In genomic region chr6:1610497-1611321, GRCh38 we compare ENCODE assay signal across 8 cellular contexts. TPM values are rescaled to one million over a fixed set of nuclear protein-coding genes. Genes with fewer than 3 reads are reported as not detected.
A peak's percentile ranks its signal among the peaks of the same experiment; 100 is the strongest.
DNase-seq lines count a peak whose midpoint lies in the region; ATAC-seq and TF ChIP-seq lines count a peak whose summit lies in the region.

No MANE protein-coding gene starts in this region.

- DNase-seq in AG04449 (ENCODE audit: low read depth, low spot score) (no peak), LoVo (ENCODE audit: low spot score) (peak; percentile 15), body of pancreas (peak in 3 of 4 donors; percentile 26 to 42 (median 40)), type B pancreatic cell (ENCODE audit: extremely low spot score, unreplicated experiment) (no peak), NCI-H524 treated with DMSO at 0.1 percent for 48 hours (lab: John Stamatoyannopoulos, UW) (no peak), NCI-H1694 (lab: John Stamatoyannopoulos, UW) (no peak)

- no peak for TF ChIP-seq POLR2A in body of pancreas (IDR thresholded peaks at IDR 0.05)

- H3K4me1 Mint-ChIP-seq in type B pancreatic cell (ENCODE audit: unreplicated experiment) = peaks cover 29% of the 10 kb centered on the region

- no peaks in the 10 kb centered on the region for H3K36me3 ChIP-seq in body of pancreas (replicated peaks in 1 of 2; ENCODE audit: insufficient read depth in 1 of 2, low read depth in 2 of 2)
- no peaks in the 10 kb centered on the region for H3K36me3 ChIP-seq in liver (ENCODE audit: control insufficient read depth in 4 of 4, insufficient read depth in 3 of 4, low read depth in 1 of 4, low read length in 3 of 4)

- H3K4me1 ChIP-seq in body of pancreas = peaks cover 65% of the 10 kb centered on the region
- peaks cover 22 to 49% (median 34%) of the 10 kb centered on the region in 4 donors for H3K4me1 ChIP-seq in liver (ENCODE audit: control insufficient read depth in 4 of 4, insufficient read depth in 4 of 4, low read length in 3 of 4)

- peak overlapping the region; percentile 91 for H3K27ac Mint-ChIP-seq in type B pancreatic cell

- TF ChIP-seq CTCF in AG04449 (IDR thresholded peaks at IDR 0.05; ENCODE audit: insufficient read depth, low read length, missing control alignments) (no peak), body of pancreas (IDR thresholded peaks at IDR 0.05) (no peak), liver (IDR thresholded peaks at IDR 0.05; ENCODE audit: low read depth, low read length, missing input control) (no peak), type B pancreatic cell (conservative IDR thresholded peaks at IDR 0.05) (no peak)

- intact Hi-C loops in body of pancreas (cut with DNase I) = loop anchor here (5.0 kb wide), 1 partner anchor 492 kb away; no protein-coding TSS in a partner anchor

- no peaks in the 10 kb centered on the region for H3K9me3 Mint-ChIP-seq in type B pancreatic cell

- peaks cover 60% of the 10 kb centered on the region for H3K27me3 Mint-ChIP-seq in type B pancreatic cell

- H3K4me3 Mint-ChIP-seq in type B pancreatic cell = peak overlapping the region; percentile 92

- POLR2A ChIA-PET in AG04449 (lab: Yijun Ruan, JAX) = interaction anchor here (0.9 to 1.6 kb wide), 4 partner anchors 56 to 211 kb away, joined by 3 to 7 read pairs (median 4); no protein-coding TSS in a partner anchor

- peaks cover 11% of the 10 kb centered on the region for H3K36me3 Mint-ChIP-seq in type B pancreatic cell

- H3K9ac ChIP-seq in liver (ENCODE audit: low read depth in 1 of 2, low read length in 2 of 2) = no peak overlapping the region

- H3K27ac ChIP-seq in body of pancreas = peak overlapping the region; percentile 54 to 92 (median 84)
- H3K27ac ChIP-seq in liver (ENCODE audit: low read depth in 1 of 2, low read length in 2 of 2) = no peak overlapping the region

- H3K9me3 ChIP-seq in body of pancreas (no peaks in the 10 kb centered on the region), liver (ENCODE audit: control insufficient read depth in 4 of 4, low read length in 3 of 4) (peaks cover 0 to 9% (median 1%) of the 10 kb centered on the region in 4 donors)

- H3K4me3 ChIP-seq in AG04449 (ENCODE audit: low read depth, low read length) = peak overlapping the region; percentile 72
- no peak overlapping the region for H3K4me3 ChIP-seq in body of pancreas
- H3K4me3 ChIP-seq in liver (ENCODE audit: low read depth in 1 of 3, low read length in 3 of 3) = peak overlapping the region in 2 of 3 donors; percentile 6 to 62

- peaks cover 0 to 50% of the 10 kb centered on the region in 2 donors for H3K27me3 ChIP-seq in body of pancreas
- peaks cover 2 to 31% (median 16%) of the 10 kb centered on the region in 4 donors for H3K27me3 ChIP-seq in liver (ENCODE audit: control insufficient read depth in 4 of 4, insufficient read depth in 4 of 4, low read length in 3 of 4)

- WGBS in body of pancreas, 2 donors = 0 to 2% methylated on average over 11 to 76 of the region's 101 CpGs
- 7% methylated on average over 101 of the region's 101 CpGs for WGBS in liver

- ATAC-seq in GM19023 (IDR thresholded peaks at IDR 0.05; ENCODE audit: unreplicated experiment) (peak; percentile 4), body of pancreas (peak; percentile 2)

- CTCF ChIA-PET in AG04449 (lab: Yijun Ruan, JAX) = interaction anchor here (0.7 to 3.7 kb wide), 15 partner anchors 9 to 1023 kb away, joined by 3 to 33 read pairs (median 5); no protein-coding TSS in a partner anchor

- TF ChIP-seq RAD21 in liver (IDR thresholded peaks at IDR 0.05) = no peak

TF ChIP-seq in liver, 16 proteins besides CTCF, POLR2A, EP300 and RAD21:
- TF ChIP-seq YY1 (IDR thresholded peaks at IDR 0.05) (no peak), FOXA2 (IDR thresholded peaks at IDR 0.05) (no peak)

RNA-seq across cellular contexts. Expression of gene FOXC1, which starts 1.0 kb away (rescaled TPM):
- 1 to 10 TPM; 2.0 to 3.6 TPM for total RNA-seq in body of pancreas
- total RNA-seq in liver = under 1 TPM; 0.09 to 0.33 TPM
- polyA plus RNA-seq in liver = under 1 TPM; 0.08 to 0.20 TPM
- 20.8 and 53.5 TPM in 2 replicates for total RNA-seq in type B pancreatic cell (ENCODE audit: low replicate concordance)

Comparison
In these comparisons a context has a peak if more than half of its experiments do, and no peak if none do; other contexts are left out.
1. DNase-seq: peak in LoVo (single experiment) and body of pancreas (3 of 4); none in AG04449 (single experiment), type B pancreatic cell (single experiment), NCI-H524 treated with DMSO at 0.1 percent for 48 hours (single experiment) and NCI-H1694 (single experiment).
2. H3K4me3 ChIP-seq: peak in AG04449 (single experiment) and liver (2 of 3); none in body of pancreas (0 of 2).
3. H3K27ac ChIP-seq: peak in body of pancreas (4 of 4); none in liver (0 of 2).